In genomic region chr17:59456923-59457615, GRCh38 we compare ENCODE assay signal across 22 cellular contexts.
"Had no signal": no experiment of that assay in that cellular context is flagged by ENCODE, and none has a peak within 500 bp of the region (broad histone marks: within the 10 kb centered on the region; RNA-seq: fewer than 3 reads in every experiment).

No MANE protein-coding gene starts in this region.

- H3K27me3 ChIP-seq: heart left ventricle, pancreas, stomach, transverse colon had no signal

- DNase-seq: dermis blood vessel endothelial cell; effector CD4-positive, alpha-beta T cell; endodermal cell; erythroblast; foreskin melanocyte; heart left ventricle; hippocampal formation; left colon; left ventricle myocardium superior; mesendoderm; naive B cell; occipital lobe; pancreas; stimulated activated CD4-positive, alpha-beta T cell treated with anti-CD3 and anti-CD28 coated beads, Interleukin-2, amount 100 ng/mL, for 24 hours; stimulated activated CD4-positive, alpha-beta T cell treated with anti-CD3 and anti-CD28 coated beads, Interleukin-4, amount 100 ng/mL, for 4 hours; stimulated activated naive CD4-positive, alpha-beta T cell; stomach; substantia nigra; transverse colon had no signal

- H3K4me3 ChIP-seq: heart left ventricle, lung, pancreas, prostate gland, stomach, thoracic aorta, transverse colon had no signal

- H3K9me3 ChIP-seq: heart left ventricle, pancreas, prostate gland, stomach, thoracic aorta, transverse colon had no signal

- H3K27ac ChIP-seq: pancreas, prostate gland, stomach, thoracic aorta, transverse colon had no signal

- H3K4me1 ChIP-seq: pancreas, prostate gland, stomach, transverse colon had no signal

- H3K36me3 ChIP-seq: heart left ventricle, pancreas, prostate gland, stomach, thoracic aorta, transverse colon had no signal
